ENCODE assay signal across 22 cellular contexts in the genomic region with DNA sequence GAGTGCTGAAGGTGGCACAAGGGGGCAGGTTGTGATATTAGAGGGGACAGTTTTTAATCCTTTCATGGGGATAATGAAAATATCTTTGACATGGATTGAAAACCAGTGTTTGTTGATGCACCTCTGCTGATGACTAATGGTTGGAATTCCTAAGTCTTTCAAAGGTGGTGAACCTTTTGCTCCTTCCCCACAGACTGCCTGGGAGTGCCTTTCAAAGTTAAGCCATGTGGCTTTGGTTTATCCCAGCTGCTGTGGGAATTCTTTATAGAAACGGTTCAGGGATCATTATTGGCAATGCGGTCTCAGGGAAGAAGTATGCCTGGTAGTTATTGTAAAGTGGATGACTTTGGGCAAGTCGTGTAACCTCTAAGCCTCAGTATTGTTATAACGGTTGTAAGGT. TPM values are rescaled to one million over a fixed set of nuclear protein-coding genes. Genes with fewer than 3 reads are reported as not detected.
A peak's percentile ranks its signal among the peaks of the same experiment; 100 is the strongest.
DNase-seq lines count a peak whose midpoint lies in the region; ATAC-seq and FAIRE-seq lines count a peak whose summit lies in the region.
"Had no signal": no experiment of that assay in that cellular context is flagged by ENCODE, and none has a peak within 500 bp of the region (broad histone marks: within the 10 kb centered on the region; RNA-seq: fewer than 3 reads in every experiment).

No MANE protein-coding gene starts in this region.

- H3K36me3 ChIP-seq in small intestine (ENCODE audit: control insufficient read depth in 2 of 2, insufficient read depth in 2 of 2, low read length in 2 of 2), result no peaks in the 10 kb centered on the region
- H3K36me3 ChIP-seq: ascending aorta, BE2C, ovary had no signal

- ATAC-seq in GM21717 (IDR thresholded peaks at IDR 0.05; ENCODE audit: unreplicated experiment), result no peak
- ATAC-seq: Right ventricle myocardium inferior had no signal

- no peaks in the 10 kb centered on the region for H3K27me3 ChIP-seq in small intestine (ENCODE audit: control insufficient read depth in 2 of 2, insufficient read depth in 2 of 2, low read length in 2 of 2)
- H3K27me3 ChIP-seq: ascending aorta, ovary had no signal

- no peak for FAIRE-seq in small intestine (lab: Jason Lieb, UNC)
- FAIRE-seq: D721Med, HTR-8/SVneo, kidney had no signal

- no peak overlapping the region for H3K27ac ChIP-seq in small intestine (ENCODE audit: low read depth in 1 of 2, low read length in 1 of 2)
- H3K27ac ChIP-seq: ascending aorta, GM23248, ovary, VCaP had no signal

- H3K4me1 ChIP-seq in small intestine (ENCODE audit: control insufficient read depth in 2 of 2, insufficient read depth in 1 of 2, low read depth in 1 of 2, low read length in 1 of 2), result peaks cover 1 to 8% of the 10 kb centered on the region in 2 donors
- H3K4me1 ChIP-seq: ascending aorta, BE2C had no signal

- peak; percentile 65 for DNase-seq in LoVo (ENCODE audit: low spot score)
- DNase-seq in SW480 (ENCODE audit: low spot score), result peak; percentile 71
- DNase-seq in kidney tubule cell (ENCODE audit: low spot score), result peak; percentile 53
- DNase-seq in small intestine, result peak; percentile 30
- DNase-seq in GF-D8 (lab: John Stamatoyannopoulos, UW), result no peak
- no peak for DNase-seq in NCI-H2171 treated with DMSO at 0.1 percent for 48 hours (lab: John Stamatoyannopoulos, UW)
- DNase-seq: activated CD4-positive, alpha-beta memory T cell treated with anti-CD3 and anti-CD28 coated beads for 36 hours; activated naive CD4-positive, alpha-beta T cell treated with anti-CD3 and anti-CD28 coated beads, Interleukin-2, amount 50 U/mL, for 16 hours; activated T-cell treated with anti-CD3 and anti-CD28 coated beads, Interleukin-2, amount 50 U/mL, for 1 hour; BE2C; endodermal cell; GDM1; kidney; NCI-H1436; ovary had no signal

- H3K9me3 ChIP-seq in small intestine (ENCODE audit: control insufficient read depth, low read depth), result no peaks in the 10 kb centered on the region
- H3K9me3 ChIP-seq: ascending aorta, BE2C, ovary had no signal

- 58 to 70% (median 64%) methylated on average over 4 of the region's 4 CpGs for WGBS in small intestine, 3 donors

- no peak overlapping the region for H3K4me3 ChIP-seq in small intestine (ENCODE audit: low read depth in 1 of 2, low read length in 2 of 2)
- H3K4me3 ChIP-seq: ascending aorta, GM23248, ovary had no signal

RNA-seq across cellular contexts. Expression of gene PIP5K1B, which starts 45.7 kb away (rescaled TPM):
- polyA plus RNA-seq in small intestine, result 10 to 100 TPM; 28.8 to 54.0 (median 45.4) TPM
- polyA plus RNA-seq: GM23248 had no signal

Comparison
In these comparisons a context has a peak if more than half of its experiments do, and no peak if none do; other contexts are left out.
1. DNase-seq: peak in LoVo (single experiment), SW480 (single experiment), kidney tubule cell (single experiment) and small intestine (single experiment); none in GF-D8 (single experiment) and NCI-H2171 treated with DMSO at 0.1 percent for 48 hours (single experiment).